ENCODE assay signal across 22 cellular contexts in genomic region chr12:84813780-84814663, GRCh38.
DNase-seq lines count a peak whose midpoint lies in the region; ATAC-seq and FAIRE-seq lines count a peak whose summit lies in the region.
"Had no signal": no experiment of that assay in that cellular context is flagged by ENCODE, and none has a peak within 500 bp of the region (broad histone marks: within the 10 kb centered on the region; RNA-seq: fewer than 3 reads in every experiment).

No MANE protein-coding gene starts in this region.

- H3K36me3 ChIP-seq in GM23248 (ENCODE audit: low read depth) (no peaks in the 10 kb centered on the region), mesenchymal stem cell (ENCODE audit: control insufficient read depth in 1 of 2, insufficient read depth in 2 of 2, low read depth in 1 of 2, low read length in 2 of 2) (no peaks in the 10 kb centered on the region), small intestine (ENCODE audit: control insufficient read depth in 2 of 2, insufficient read depth in 2 of 2, low read length in 2 of 2) (no peaks in the 10 kb centered on the region)
- H3K36me3 ChIP-seq: adrenal gland, BLaER1, spleen had no signal

- no peak overlapping the region for H3K23ac ChIP-seq in mesenchymal stem cell (ENCODE audit: low read length in 2 of 2)

- peak overlapping the region in 1 of 2 experiments; percentile 85 for H3K4ac ChIP-seq in mesenchymal stem cell (ENCODE audit: low read depth in 1 of 2, low read length in 2 of 2)

- H3K9me3 Mint-ChIP-seq in T-helper 2 cell treated with Interferon-gamma antibody and Interleukin-4, amounts not matched to agents 5 μg/mL and 100 μg/mL, for 36 hours, result no peaks in the 10 kb centered on the region
- H3K9me3 Mint-ChIP-seq: activated CD8-positive, alpha-beta T cell treated with anti-CD3 and anti-CD28 coated beads for 36 hours; activated T-helper 1 cell treated with anti-CD3 and anti-CD28 coated beads, Interleukin-12 subunit alpha, Interleukin-12 subunit beta, Interleukin-2, Interleukin-4 antibody, amounts not matched to agents 30 ng/mL and 10 ng/mL and 1 ng/mL, durations not matched to agents 14 hours and 24 hours and 36 hours; nephron progenitor cell; type B pancreatic cell had no signal

- H3K27me3 ChIP-seq in GM23248 (replicated peaks; ENCODE audit: insufficient read depth) (no peaks in the 10 kb centered on the region), mesenchymal stem cell (ENCODE audit: control insufficient read depth in 1 of 2, insufficient read depth in 1 of 2, low read length in 2 of 2) (no peaks in the 10 kb centered on the region), small intestine (ENCODE audit: control insufficient read depth in 2 of 2, insufficient read depth in 2 of 2, low read length in 2 of 2) (no peaks in the 10 kb centered on the region)
- H3K27me3 ChIP-seq: adrenal gland, BLaER1, hepatocyte, spleen had no signal

- no peak overlapping the region for H2BK15ac ChIP-seq in mesenchymal stem cell (ENCODE audit: low read depth, poor library complexity, severe bottlenecking)

- in situ Hi-C loops in GM23248 (cut with MboI), result no loop called here

- no peak overlapping the region for H2BK120ac ChIP-seq in mesenchymal stem cell (ENCODE audit: low read depth, low read length)

- H4K91ac ChIP-seq in mesenchymal stem cell (ENCODE audit: low read length), result no peak overlapping the region

- H3K18ac ChIP-seq in mesenchymal stem cell (ENCODE audit: low read depth in 1 of 2, low read length in 2 of 2), result peak overlapping the region in 1 of 2 experiments; percentile 40

- H2BK5ac ChIP-seq in mesenchymal stem cell (ENCODE audit: low read depth, low read length, poor library complexity, severe bottlenecking), result no peak overlapping the region

- H3K4me1 ChIP-seq in GM23248 (ENCODE audit: insufficient read depth) (peaks cover 40% of the 10 kb centered on the region), mesenchymal stem cell (ENCODE audit: control insufficient read depth, insufficient read depth, low read depth, low read length) (no peaks in the 10 kb centered on the region), small intestine (ENCODE audit: control insufficient read depth in 2 of 2, insufficient read depth in 1 of 2, low read depth in 1 of 2, low read length in 1 of 2) (no peaks in the 10 kb centered on the region)
- H3K4me1 ChIP-seq: adrenal gland, BLaER1, psoas muscle, spleen had no signal

- H4K20me1 ChIP-seq in GM23248 (ENCODE audit: insufficient read depth), result no peaks in the 10 kb centered on the region
- H4K20me1 ChIP-seq: BLaER1 had no signal

- DNase-seq in GM23248 (no peak), mesenchymal stem cell (no peak), GOT3 (lab: John Stamatoyannopoulos, UW) (no peak), small intestine (no peak)
- no peak for DNase-seq in T-helper 2 cell treated with Interferon-gamma antibody and Interleukin-4, amounts not matched to agents 5 μg/mL and 100 μg/mL, for 36 hours (ENCODE audit: low spot score)
- DNase-seq: activated CD8-positive, alpha-beta T cell treated with anti-CD3 and anti-CD28 coated beads for 36 hours; adrenal gland; cerebellar nuclear complex; DMS153; KG1; kidney; NCI-H1092 treated with DMSO at 0.1 percent for 48 hours; NCI-H2171; nephron progenitor cell; psoas muscle; spleen had no signal

- peak overlapping the region; percentile 23 for H4K8ac ChIP-seq in mesenchymal stem cell (ENCODE audit: low read length)

- no peak overlapping the region for H2BK12ac ChIP-seq in mesenchymal stem cell (ENCODE audit: low read length in 2 of 2)

- H2AFZ ChIP-seq in GM23248, result no peak overlapping the region
- H2AFZ ChIP-seq in mesenchymal stem cell (ENCODE audit: low read depth, low read length), result no peak overlapping the region
- H2AFZ ChIP-seq: hepatocyte had no signal

- H3F3A ChIP-seq in GM23248 (ENCODE audit: insufficient read depth), result peaks cover 32% of the 10 kb centered on the region

- 55 to 67% methylated on average over 1 of the region's 1 CpG for WGBS in GM23248 (ENCODE audit: low coverage in 1 of 2, low lambda C conversion rate in 2 of 2, missing lambda C conversion rate in 2 of 2), 2 experiments
- WGBS in mesenchymal stem cell, result 92% methylated on average over 1 of the region's 1 CpG
- WGBS in small intestine, 3 donors, result 67 to 88% (median 87%) methylated on average over 1 of the region's 1 CpG

- H3K27ac ChIP-seq in GM23248 (0 out of 2 replicates have a peak overlapping the region, but pooled peaks have one; percentile 10), mesenchymal stem cell (ENCODE audit: low read length, poor library complexity, severe bottlenecking) (no peak overlapping the region), small intestine (ENCODE audit: low read depth in 1 of 2, low read length in 1 of 2) (no peak overlapping the region)
- H3K27ac ChIP-seq: adrenal gland, BLaER1, hepatocyte, psoas muscle, spleen had no signal

- no peaks in the 10 kb centered on the region for H3K36me3 Mint-ChIP-seq in T-helper 2 cell treated with Interferon-gamma antibody and Interleukin-4, amounts not matched to agents 5 μg/mL and 100 μg/mL, for 36 hours (ENCODE audit: low read depth)
- H3K36me3 Mint-ChIP-seq: type B pancreatic cell had no signal

- H3K4me2 ChIP-seq in GM23248 (ENCODE audit: unreplicated experiment) (peak overlapping the region; percentile 27), mesenchymal stem cell (ENCODE audit: low read length, poor library complexity, severe bottlenecking) (no peak overlapping the region)
- H3K4me2 ChIP-seq: BLaER1, hepatocyte had no signal

- FAIRE-seq in small intestine (lab: Jason Lieb, UNC), result no peak

- H3K27me3 Mint-ChIP-seq in T-helper 2 cell treated with Interferon-gamma antibody and Interleukin-4, amounts not matched to agents 5 μg/mL and 100 μg/mL, for 36 hours (ENCODE audit: low read depth), result no peaks in the 10 kb centered on the region
- H3K27me3 Mint-ChIP-seq: type B pancreatic cell had no signal

- H3K79me2 ChIP-seq in GM23248 (ENCODE audit: insufficient read depth), result no peaks in the 10 kb centered on the region
- H3K79me2 ChIP-seq: hepatocyte had no signal

- no peak overlapping the region for H3K14ac ChIP-seq in mesenchymal stem cell (ENCODE audit: low read length in 2 of 2)

- H3K9me3 ChIP-seq in GM23248 (ENCODE audit: low read depth) (no peaks in the 10 kb centered on the region), mesenchymal stem cell (ENCODE audit: control insufficient read depth, low read length) (no peaks in the 10 kb centered on the region), small intestine (ENCODE audit: control insufficient read depth, low read depth) (no peaks in the 10 kb centered on the region)
- H3K9me3 ChIP-seq: adrenal gland, BLaER1, psoas muscle, spleen had no signal

- no peaks in the 10 kb centered on the region for H3K79me1 ChIP-seq in mesenchymal stem cell (replicated peaks; ENCODE audit: low read length, poor library complexity, severe bottlenecking)

- no peaks in the 10 kb centered on the region for H3K4me1 Mint-ChIP-seq in T-helper 2 cell treated with Interferon-gamma antibody and Interleukin-4, amounts not matched to agents 5 μg/mL and 100 μg/mL, for 36 hours (ENCODE audit: low read depth)
- H3K4me1 Mint-ChIP-seq: nephron progenitor cell had no signal

- H3K4me3 Mint-ChIP-seq in T-helper 2 cell treated with Interferon-gamma antibody and Interleukin-4, amounts not matched to agents 5 μg/mL and 100 μg/mL, for 36 hours, result no peak overlapping the region
- H3K4me3 Mint-ChIP-seq: activated CD8-positive, alpha-beta T cell treated with anti-CD3 and anti-CD28 coated beads for 36 hours; activated T-helper 1 cell treated with anti-CD3 and anti-CD28 coated beads, Interleukin-12 subunit alpha, Interleukin-12 subunit beta, Interleukin-2, Interleukin-4 antibody, amounts not matched to agents 30 ng/mL and 10 ng/mL and 1 ng/mL, durations not matched to agents 14 hours and 24 hours and 36 hours; nephron progenitor cell; type B pancreatic cell had no signal

- H3K27ac Mint-ChIP-seq in T-helper 2 cell treated with Interferon-gamma antibody and Interleukin-4, amounts not matched to agents 5 μg/mL and 100 μg/mL, for 36 hours, result no peak overlapping the region
- H3K27ac Mint-ChIP-seq: activated CD8-positive, alpha-beta T cell treated with anti-CD3 and anti-CD28 coated beads for 36 hours; activated T-helper 1 cell treated with anti-CD3 and anti-CD28 coated beads, Interleukin-12 subunit alpha, Interleukin-12 subunit beta, Interleukin-2, Interleukin-4 antibody, amounts not matched to agents 30 ng/mL and 10 ng/mL and 1 ng/mL, durations not matched to agents 14 hours and 24 hours and 36 hours; nephron progenitor cell; type B pancreatic cell had no signal

- H3K9ac ChIP-seq in GM23248 (no peak overlapping the region), mesenchymal stem cell (ENCODE audit: low read length) (no peak overlapping the region)
- H3K9ac ChIP-seq: BLaER1 had no signal

- H3K4me3 ChIP-seq in GM23248 (no peak overlapping the region), mesenchymal stem cell (ENCODE audit: insufficient read depth in 1 of 2, low read depth in 1 of 2, low read length in 2 of 2) (no peak overlapping the region), small intestine (ENCODE audit: low read depth in 1 of 2, low read length in 2 of 2) (no peak overlapping the region)
- H3K4me3 ChIP-seq: adrenal gland, BLaER1, hepatocyte, psoas muscle, spleen had no signal

- ATAC-seq in GM18907 (IDR thresholded peaks at IDR 0.05; ENCODE audit: unreplicated experiment) (peak; percentile 55), HG03103 (IDR thresholded peaks at IDR 0.05; ENCODE audit: low read depth, unreplicated experiment) (peak; percentile 73)
- ATAC-seq: activated CD8-positive, alpha-beta T cell treated with anti-CD3 and anti-CD28 coated beads for 36 hours; psoas muscle had no signal

- no peaks in the 10 kb centered on the region for H3K9me2 ChIP-seq in GM23248 (ENCODE audit: insufficient read depth)

- no peak overlapping the region for H2AK5ac ChIP-seq in mesenchymal stem cell (ENCODE audit: low read length, severe bottlenecking)
